Comparison of ENCODE assay signal across 8 cellular contexts in genomic region chr19:55005684-55006488, GRCh38. TPM values are rescaled to one million over a fixed set of nuclear protein-coding genes. Genes with fewer than 3 reads are reported as not detected.
DNase-seq lines count a peak whose midpoint lies in the region; ATAC-seq, FAIRE-seq and TF ChIP-seq lines count a peak whose summit lies in the region.

No MANE protein-coding gene starts in this region.

- POLR2A ChIA-PET in CD8-positive, alpha-beta T cell (lab: Charles Lee) = interaction anchor here (1.0 kb wide), 1 partner anchor 175 kb away, joined by 3 read pairs; no protein-coding TSS in a partner anchor

- H3K27ac Mint-ChIP-seq in CD8-positive, alpha-beta T cell = peak overlapping the region; percentile 87

- peaks cover 47% of the 10 kb centered on the region for H3K36me3 Mint-ChIP-seq in CD8-positive, alpha-beta T cell

- peaks cover 24% of the 10 kb centered on the region for H3K4me1 Mint-ChIP-seq in CD8-positive, alpha-beta T cell (ENCODE audit: low read depth)

- peak overlapping the region; percentile 66 for H3K27ac ChIP-seq in CD8-positive, alpha-beta T cell (ENCODE audit: low read depth, low read length)
- peak overlapping the region in 1 of 2 donors; percentile 21 for H3K27ac ChIP-seq in mucosa of rectum (ENCODE audit: low read depth in 2 of 2, low read length in 2 of 2)

- peaks cover 6% of the 10 kb centered on the region for H3K9me3 ChIP-seq in CD8-positive, alpha-beta T cell (ENCODE audit: low read length)
- peaks cover 0 to 5% of the 10 kb centered on the region in 2 donors for H3K9me3 ChIP-seq in mucosa of rectum (ENCODE audit: control insufficient read depth in 2 of 2, low read length in 2 of 2)

- H3K4me3 ChIP-seq in CD8-positive, alpha-beta T cell (ENCODE audit: low read depth, low read length) = peak overlapping the region; percentile 52
- H3K4me3 ChIP-seq in mucosa of rectum (ENCODE audit: low read length in 2 of 2) = peak overlapping the region; percentile 37 to 70

- no peak for TF ChIP-seq POLR2A in H54 (IDR thresholded peaks at IDR 0.05; ENCODE audit: low read depth, low read length)

- H3K36me3 ChIP-seq in CD8-positive, alpha-beta T cell (ENCODE audit: insufficient read depth, low read length) = no peaks in the 10 kb centered on the region
- no peaks in the 10 kb centered on the region for H3K36me3 ChIP-seq in mucosa of rectum (ENCODE audit: control insufficient read depth in 2 of 2, insufficient read depth in 2 of 2, low read length in 2 of 2)

- no peaks in the 10 kb centered on the region for H3K27me3 ChIP-seq in CD8-positive, alpha-beta T cell (ENCODE audit: insufficient read depth, low read length)
- H3K27me3 ChIP-seq in mucosa of rectum (ENCODE audit: control insufficient read depth in 2 of 2, insufficient read depth in 2 of 2, low read length in 2 of 2) = no peaks in the 10 kb centered on the region

- FAIRE-seq in H54 (lab: Jason Lieb, UNC) = no peak

- H3K4me1 ChIP-seq in CD8-positive, alpha-beta T cell (ENCODE audit: insufficient read depth, low read length) = peaks cover 17% of the 10 kb centered on the region
- H3K4me1 ChIP-seq in mucosa of rectum (ENCODE audit: control insufficient read depth in 2 of 2, insufficient read depth in 2 of 2, low read length in 2 of 2) = no peaks in the 10 kb centered on the region

- no peak for TF ChIP-seq CTCF in CD8-positive, alpha-beta T cell (IDR thresholded peaks at IDR 0.05)

- peak; percentile 4 to 70 (median 48) for DNase-seq in CD8-positive, alpha-beta T cell
- DNase-seq in H54 (ENCODE audit: insufficient read length, low spot score) = peak; percentile 60
- DNase-seq in NCI-H2171 treated with DMSO at 0.1 percent for 48 hours (lab: John Stamatoyannopoulos, UW) = peak; percentile 100
- DNase-seq in activated CD4-positive, alpha-beta T cell treated with anti-CD3 and anti-CD28 coated beads for 1 hour = peak; percentile 12
- peak; percentile 3 to 70 for DNase-seq in dermis microvascular lymphatic vessel endothelial cell (ENCODE audit: low read depth in 2 of 2)
- peak; percentile 9 to 89 (median 65) for DNase-seq in stimulated activated naive CD4-positive, alpha-beta T cell (lab: John Stamatoyannopoulos, UW)

- CTCF ChIA-PET in CD8-positive, alpha-beta T cell (lab: Charles Lee) = no interaction called here

- H3K4me3 Mint-ChIP-seq in CD8-positive, alpha-beta T cell = peak overlapping the region; percentile 71

- peaks cover 25% of the 10 kb centered on the region for H3K27me3 Mint-ChIP-seq in CD8-positive, alpha-beta T cell (ENCODE audit: low read depth)

- peak; percentile 90 for ATAC-seq in CD8-positive, alpha-beta T cell
- no peak for ATAC-seq in HG03039 (IDR thresholded peaks at IDR 0.05; ENCODE audit: unreplicated experiment)

- H3K9ac ChIP-seq in mucosa of rectum (ENCODE audit: low read depth in 1 of 2, low read length in 2 of 2) = no peak overlapping the region

- intact Hi-C loops in CD8-positive, alpha-beta T cell (cut with DNase I, micrococcal nuclease) = loop anchor here (1.0 to 10.0 kb wide), 6 partner anchors 57 to 1311 kb away; partner anchors contain the start of genes RDH13 (in 2 of the 2) and EPN1 (in 1 of the 2)

- peaks cover 36% of the 10 kb centered on the region for H3K9me3 Mint-ChIP-seq in CD8-positive, alpha-beta T cell

RNA-seq across cellular contexts. Expression of gene GP6, which starts 32.2 kb away (rescaled TPM):
- under 1 TPM; 0.56 to 0.57 TPM for total RNA-seq in CD8-positive, alpha-beta T cell
- total RNA-seq in dermis microvascular lymphatic vessel endothelial cell = under 0.01 TPM in 1 of 2 replicates, not detected in the other

RNA-seq across cellular contexts. Expression of gene NLRP2, which starts 39.7 kb away (rescaled TPM):
- 1 to 10 TPM; 9.4 to 9.7 TPM for total RNA-seq in CD8-positive, alpha-beta T cell
- total RNA-seq in dermis microvascular lymphatic vessel endothelial cell = 4.9 TPM in 1 of 2 replicates, not detected in the other

RNA-seq across cellular contexts. Expression of gene RDH13, which starts 57.1 kb away (rescaled TPM):
- total RNA-seq in CD8-positive, alpha-beta T cell = 10 to 100 TPM; 12.4 to 13.4 TPM
- 10.9 and 24.5 TPM in 2 replicates for total RNA-seq in dermis microvascular lymphatic vessel endothelial cell

RNA-seq across cellular contexts. Expression of gene NLRP7, which starts 58.6 kb away (rescaled TPM):
- total RNA-seq in CD8-positive, alpha-beta T cell = not detected
- not detected in 2 replicates for total RNA-seq in dermis microvascular lymphatic vessel endothelial cell

Comparison
In these comparisons a context has a peak if more than half of its experiments do, and no peak if none do; other contexts are left out.
1. DNase-seq: peak in every context shown above with its lines; median percentile 100 in NCI-H2171 treated with DMSO at 0.1 percent for 48 hours; 65 in stimulated activated naive CD4-positive, alpha-beta T cell; 60 in H54; 48 in CD8-positive, alpha-beta T cell; 36 in dermis microvascular lymphatic vessel endothelial cell; 12 in activated CD4-positive, alpha-beta T cell treated with anti-CD3 and anti-CD28 coated beads for 1 hour.